Comparison of ENCODE assay signal across 31 cellular contexts in genomic region chr1:82445132-82445531, GRCh38.
"Had no signal": no experiment of that assay in that cellular context is flagged by ENCODE, and none has a peak within 500 bp of the region (broad histone marks: within the 10 kb centered on the region; RNA-seq: fewer than 3 reads in every experiment).

No MANE protein-coding gene starts in this region.

- H2AFZ ChIP-seq: parathyroid adenoma had no signal

- H3K9ac ChIP-seq: parathyroid adenoma had no signal

- H3K4me3 ChIP-seq: ovary, psoas muscle, skin epidermis, smooth muscle cell, spleen, suprapubic skin, testis, tibial artery, transverse colon, upper lobe of right lung, uterus had no signal

- H3K79me2 ChIP-seq: parathyroid adenoma had no signal

- H3K4me1 Mint-ChIP-seq: naive thymus-derived CD8-positive, alpha-beta T cell; neural crest cell; stimulated activated naive CD8-positive, alpha-beta T cell treated with anti-CD3 and anti-CD28 coated beads, Interleukin-15, amount 100 ng/mL, for 72 hours had no signal

- H3K4me1 ChIP-seq: parathyroid adenoma, psoas muscle, spleen, suprapubic skin, testis, transverse colon, upper lobe of right lung, uterus had no signal

- H3K27me3 ChIP-seq: ovary, spleen, suprapubic skin, testis, tibial artery, transverse colon, upper lobe of right lung, uterus had no signal

- H3K36me3 Mint-ChIP-seq: naive thymus-derived CD8-positive, alpha-beta T cell; stimulated activated memory B cell treated with anti-CD40 and anti-IgM and Interleukin-4, amounts not matched to agents 10 μg/mL and 1 μg/mL and 100 μg/mL, for 72 hours; type B pancreatic cell had no signal

- H3K9me3 ChIP-seq: ovary, psoas muscle, spleen, suprapubic skin, testis, tibial artery, transverse colon, upper lobe of right lung, uterus had no signal

- H3K4me3 Mint-ChIP-seq: naive thymus-derived CD8-positive, alpha-beta T cell; natural killer cell treated with Interleukin-12 subunit alpha and Interleukin-12 subunit beta and Interleukin-15 and Interleukin-18, amount 100 ng/mL, for 72 hours; nephron progenitor cell; neural crest cell; stimulated activated memory B cell treated with anti-CD40 and anti-IgM and Interleukin-4, amounts not matched to agents 10 μg/mL and 1 μg/mL and 100 μg/mL, for 72 hours; stimulated activated naive CD8-positive, alpha-beta T cell treated with anti-CD3 and anti-CD28 coated beads, Interleukin-15, amount 100 ng/mL, for 72 hours; type B pancreatic cell had no signal

- ATAC-seq: naive thymus-derived CD8-positive, alpha-beta T cell; natural killer cell treated with Interleukin-12 subunit alpha and Interleukin-12 subunit beta and Interleukin-15 and Interleukin-18, amount 100 ng/mL, for 72 hours; psoas muscle; right cardiac atrium; stimulated activated memory B cell treated with anti-CD40 and anti-IgM and Interleukin-4, amounts not matched to agents 10 μg/mL and 1 μg/mL and 100 μg/mL, for 72 hours; stimulated activated naive CD8-positive, alpha-beta T cell treated with anti-CD3 and anti-CD28 coated beads, Interleukin-15, amount 100 ng/mL, for 72 hours; stimulated activated naive CD8-positive, alpha-beta T cell treated with anti-CD3 and anti-CD28 coated beads, Interleukin-15, Interleukin-2, amounts not matched to agents 100 U/mL and 50 U/mL, for 24 hours; upper lobe of right lung had no signal

- H3K9me3 Mint-ChIP-seq: nephron progenitor cell, type B pancreatic cell had no signal

- H3K27ac Mint-ChIP-seq: naive thymus-derived CD8-positive, alpha-beta T cell; natural killer cell treated with Interleukin-12 subunit alpha and Interleukin-12 subunit beta and Interleukin-15 and Interleukin-18, amount 100 ng/mL, for 72 hours; nephron progenitor cell; progenitor cell of endocrine pancreas; stimulated activated memory B cell treated with anti-CD40 and anti-IgM and Interleukin-4, amounts not matched to agents 10 μg/mL and 1 μg/mL and 100 μg/mL, for 72 hours; stimulated activated naive CD8-positive, alpha-beta T cell treated with anti-CD3 and anti-CD28 coated beads, Interleukin-15, amount 100 ng/mL, for 72 hours; type B pancreatic cell had no signal

- H3K27ac ChIP-seq: parathyroid adenoma, psoas muscle, skin epidermis, spleen, suprapubic skin, testis, tibial artery, transverse colon, upper lobe of right lung, uterus had no signal

- DNase-seq: naive thymus-derived CD8-positive, alpha-beta T cell; nephron progenitor cell; occipital lobe; ovary; posterior cingulate gyrus; psoas muscle; spleen; stimulated activated CD4-positive, alpha-beta T cell treated with anti-CD3 and anti-CD28 coated beads, Interleukin-12 subunit alpha, Interleukin-12 subunit beta, amount 100 ng/mL, for 4 hours; stimulated activated CD4-positive, alpha-beta T cell treated with anti-CD3 and anti-CD28 coated beads, Interleukin-1b, Interleukin-23, amount 100 ng/mL, for 48 hours; stimulated activated CD4-positive, alpha-beta T cell treated with anti-CD3 and anti-CD28 coated beads, Interleukin-4, amount 100 ng/mL, for 1 hour; stimulated activated CD4-positive, alpha-beta T cell treated with anti-CD3 and anti-CD28 coated beads, Interleukin-4, amount 100 ng/mL, for 4 hours; stimulated activated CD8-positive, alpha-beta memory T cell treated with anti-CD3 and anti-CD28 coated beads, Interleukin-4, amount 100 ng/mL, for 48 hours; stimulated activated naive CD4-positive, alpha-beta T cell; stimulated activated naive CD8-positive, alpha-beta T cell treated with anti-CD3 and anti-CD28 coated beads, Interleukin-15, amount 100 ng/mL, for 72 hours; stimulated activated naive CD8-positive, alpha-beta T cell treated with anti-CD3 and anti-CD28 coated beads, Interleukin-15, Interleukin-2, amounts not matched to agents 100 U/mL and 50 U/mL, for 24 hours; substantia nigra; testis; tibial artery; transverse colon; upper lobe of right lung; uterus had no signal

- H3K4me2 ChIP-seq: smooth muscle cell had no signal

- H3K36me3 ChIP-seq: ovary, spleen, suprapubic skin, tibial artery, transverse colon, upper lobe of right lung, uterus had no signal

- H3K27me3 Mint-ChIP-seq: natural killer cell treated with Interleukin-12 subunit alpha and Interleukin-12 subunit beta and Interleukin-15 and Interleukin-18, amount 100 ng/mL, for 72 hours; progenitor cell of endocrine pancreas; stimulated activated memory B cell treated with anti-CD40 and anti-IgM and Interleukin-4, amounts not matched to agents 10 μg/mL and 1 μg/mL and 100 μg/mL, for 72 hours; stimulated activated naive CD8-positive, alpha-beta T cell treated with anti-CD3 and anti-CD28 coated beads, Interleukin-15, amount 100 ng/mL, for 72 hours; type B pancreatic cell had no signal
